ENCODE assay signal across 23 cellular contexts in the genomic region with DNA sequence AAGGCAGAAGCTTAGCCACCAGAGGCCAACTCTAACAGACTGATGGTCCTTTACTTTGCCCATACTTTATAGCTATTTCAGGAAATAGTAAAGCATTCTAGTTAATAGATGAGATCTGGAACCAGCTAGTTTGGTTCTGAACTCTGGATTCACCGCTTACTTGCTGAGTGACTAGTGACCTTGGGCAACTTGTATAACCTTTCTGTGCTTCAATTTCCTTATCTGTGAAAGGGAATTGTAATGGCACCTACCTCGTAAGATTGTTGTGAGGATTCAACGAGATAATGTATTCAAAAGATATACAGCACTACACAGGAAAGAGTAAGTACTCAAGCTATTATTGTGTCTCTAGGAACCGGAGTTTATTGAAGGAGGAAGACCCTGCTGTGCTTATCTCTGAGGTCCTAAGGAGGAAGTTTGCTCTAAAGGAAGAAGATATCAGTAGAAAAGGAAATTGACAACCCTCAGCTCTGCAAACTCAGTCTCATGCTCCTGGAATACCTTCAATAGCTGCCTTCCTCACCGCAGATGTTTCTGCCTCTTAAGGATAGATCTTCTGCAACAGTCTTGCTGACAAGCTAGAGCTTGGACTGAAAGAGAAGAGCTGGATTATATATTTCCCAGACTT. TPM values are rescaled to one million over a fixed set of nuclear protein-coding genes. Genes with fewer than 3 reads are reported as not detected.
DNase-seq lines count a peak whose midpoint lies in the region; ATAC-seq lines count a peak whose summit lies in the region.
"Had no signal": no experiment of that assay in that cellular context is flagged by ENCODE, and none has a peak within 500 bp of the region (broad histone marks: within the 10 kb centered on the region; RNA-seq: fewer than 3 reads in every experiment).

No MANE protein-coding gene starts in this region.

- H3K27ac Mint-ChIP-seq in activated naive CD4-positive, alpha-beta T cell treated with anti-CD3 and anti-CD28 coated beads, Interleukin-2, amount 10 ng/mL, durations not matched to agents 7 days and 5 days, result peak overlapping the region; percentile 4
- no peak overlapping the region for H3K27ac Mint-ChIP-seq in activated naive CD4-positive, alpha-beta T cell treated with anti-CD3 and anti-CD28 coated beads for 36 hours
- peak overlapping the region; percentile 50 for H3K27ac Mint-ChIP-seq in activated T-helper 17 cell treated with anti-CD3 and anti-CD28 coated beads, Interleukin-2, amount 50 U/mL, for 72 hours
- peak overlapping the region in 6 of 10 donors; percentile 20 to 60 (median 44) for H3K27ac Mint-ChIP-seq in naive thymus-derived CD8-positive, alpha-beta T cell
- H3K27ac Mint-ChIP-seq: mesothelial cell of epicardium, progenitor cell of endocrine pancreas had no signal

- POLR2A ChIA-PET in naive thymus-derived CD8-positive, alpha-beta T cell (lab: Charles Lee), result interaction anchor here (0.7 to 1.0 kb wide), 2 partner anchors 12 to 118 kb away, joined by 3 read pairs; partner anchors contain the start of gene MTFR1L

- H3K36me3 Mint-ChIP-seq in activated naive CD4-positive, alpha-beta T cell treated with anti-CD3 and anti-CD28 coated beads, Interleukin-2, amount 10 ng/mL, durations not matched to agents 7 days and 5 days, result peaks cover 58% of the 10 kb centered on the region
- H3K36me3 Mint-ChIP-seq in activated naive CD4-positive, alpha-beta T cell treated with anti-CD3 and anti-CD28 coated beads for 36 hours (ENCODE audit: low read depth), result peaks cover 37% of the 10 kb centered on the region
- peaks cover 92% of the 10 kb centered on the region for H3K36me3 Mint-ChIP-seq in activated T-helper 17 cell treated with anti-CD3 and anti-CD28 coated beads, Interleukin-2, amount 50 U/mL, for 72 hours (ENCODE audit: low read depth)
- H3K36me3 Mint-ChIP-seq in naive thymus-derived CD8-positive, alpha-beta T cell, result peaks cover 0 to 86% (median 38%) of the 10 kb centered on the region in 3 donors

- intact Hi-C loops in activated naive CD4-positive, alpha-beta T cell treated with anti-CD3 and anti-CD28 coated beads for 36 hours (cut with micrococcal nuclease), result no loop called here

- H3K4me3 Mint-ChIP-seq in activated naive CD4-positive, alpha-beta T cell treated with anti-CD3 and anti-CD28 coated beads, Interleukin-2, amount 10 ng/mL, durations not matched to agents 7 days and 5 days, result no peak overlapping the region
- H3K4me3 Mint-ChIP-seq in activated naive CD4-positive, alpha-beta T cell treated with anti-CD3 and anti-CD28 coated beads for 36 hours, result no peak overlapping the region
- no peak overlapping the region for H3K4me3 Mint-ChIP-seq in activated T-helper 17 cell treated with anti-CD3 and anti-CD28 coated beads, Interleukin-2, amount 50 U/mL, for 72 hours
- no peak overlapping the region for H3K4me3 Mint-ChIP-seq in naive thymus-derived CD8-positive, alpha-beta T cell
- H3K4me3 Mint-ChIP-seq: CD4-positive, alpha-beta memory T cell; mesothelial cell of epicardium; neural crest cell; stimulated activated naive B cell treated with anti-CD40 and anti-IgM and Interleukin-4, amounts not matched to agents 10 μg/mL and 1 μg/mL and 100 μg/mL, for 72 hours had no signal

- peaks cover 12% of the 10 kb centered on the region for H3K4me1 Mint-ChIP-seq in activated naive CD4-positive, alpha-beta T cell treated with anti-CD3 and anti-CD28 coated beads, Interleukin-2, amount 10 ng/mL, durations not matched to agents 7 days and 5 days
- peaks cover 13% of the 10 kb centered on the region for H3K4me1 Mint-ChIP-seq in activated naive CD4-positive, alpha-beta T cell treated with anti-CD3 and anti-CD28 coated beads for 36 hours (ENCODE audit: low read depth)
- H3K4me1 Mint-ChIP-seq in activated T-helper 17 cell treated with anti-CD3 and anti-CD28 coated beads, Interleukin-2, amount 50 U/mL, for 72 hours, result peaks cover 4% of the 10 kb centered on the region
- peaks cover 4 to 19% (median 9%) of the 10 kb centered on the region in 4 donors for H3K4me1 Mint-ChIP-seq in naive thymus-derived CD8-positive, alpha-beta T cell
- H3K4me1 Mint-ChIP-seq: mesothelial cell of epicardium, neural crest cell had no signal

- no peaks in the 10 kb centered on the region for H3K27me3 Mint-ChIP-seq in activated naive CD4-positive, alpha-beta T cell treated with anti-CD3 and anti-CD28 coated beads, Interleukin-2, amount 10 ng/mL, durations not matched to agents 7 days and 5 days
- H3K27me3 Mint-ChIP-seq in activated naive CD4-positive, alpha-beta T cell treated with anti-CD3 and anti-CD28 coated beads for 36 hours (ENCODE audit: low read depth), result no peaks in the 10 kb centered on the region
- H3K27me3 Mint-ChIP-seq in activated T-helper 17 cell treated with anti-CD3 and anti-CD28 coated beads, Interleukin-2, amount 50 U/mL, for 72 hours, result no peaks in the 10 kb centered on the region
- no peaks in the 10 kb centered on the region for H3K27me3 Mint-ChIP-seq in naive thymus-derived CD8-positive, alpha-beta T cell
- H3K27me3 Mint-ChIP-seq: CD4-positive, alpha-beta memory T cell; progenitor cell of endocrine pancreas; stimulated activated naive B cell treated with anti-CD40 and anti-IgM and Interleukin-4, amounts not matched to agents 10 μg/mL and 1 μg/mL and 100 μg/mL, for 72 hours had no signal

- H3K9me3 Mint-ChIP-seq in activated naive CD4-positive, alpha-beta T cell treated with anti-CD3 and anti-CD28 coated beads, Interleukin-2, amount 10 ng/mL, durations not matched to agents 7 days and 5 days, result no peaks in the 10 kb centered on the region
- H3K9me3 Mint-ChIP-seq in activated naive CD4-positive, alpha-beta T cell treated with anti-CD3 and anti-CD28 coated beads for 36 hours, result no peaks in the 10 kb centered on the region
- H3K9me3 Mint-ChIP-seq in activated T-helper 17 cell treated with anti-CD3 and anti-CD28 coated beads, Interleukin-2, amount 50 U/mL, for 72 hours, result no peaks in the 10 kb centered on the region
- no peaks in the 10 kb centered on the region for H3K9me3 Mint-ChIP-seq in naive thymus-derived CD8-positive, alpha-beta T cell
- H3K9me3 Mint-ChIP-seq: CD4-positive, alpha-beta memory T cell; mesothelial cell of epicardium; neural crest cell; stimulated activated naive B cell treated with anti-CD40 and anti-IgM and Interleukin-4, amounts not matched to agents 10 μg/mL and 1 μg/mL and 100 μg/mL, for 72 hours had no signal

- CTCF ChIA-PET in activated naive CD4-positive, alpha-beta T cell treated with anti-CD3 and anti-CD28 coated beads, Interleukin-2, amount 10 ng/mL, durations not matched to agents 7 days and 5 days (lab: Charles Lee), result interaction anchor here (1.0 to 1.3 kb wide), 2 partner anchors 11 to 165 kb away, joined by 3 to 4 read pairs; no protein-coding TSS in a partner anchor
- CTCF ChIA-PET in activated naive CD4-positive, alpha-beta T cell treated with anti-CD3 and anti-CD28 coated beads for 36 hours (lab: Charles Lee), result interaction anchor here (0.9 to 1.4 kb wide), 3 partner anchors 8 to 63 kb away, joined by 3 to 4 read pairs (median 4); no protein-coding TSS in a partner anchor

- no peak for ATAC-seq in activated T-helper 17 cell treated with anti-CD3 and anti-CD28 coated beads, Interleukin-2, amount 50 U/mL, for 72 hours (replicated peaks)
- ATAC-seq in naive thymus-derived CD8-positive, alpha-beta T cell, result no peak
- ATAC-seq in GM18519 (IDR thresholded peaks at IDR 0.05; ENCODE audit: low FRiP score, unreplicated experiment), result no peak
- ATAC-seq: left cardiac atrium; SK-N-SH treated with all-trans-retinoic acid at 6 μM for 48 hours; stimulated activated naive B cell treated with anti-CD40 and anti-IgM and Interleukin-4, amounts not matched to agents 10 μg/mL and 1 μg/mL and 100 μg/mL, for 72 hours had no signal

- no peak for DNase-seq in activated naive CD4-positive, alpha-beta T cell treated with anti-CD3 and anti-CD28 coated beads, Interleukin-2, amount 10 ng/mL, durations not matched to agents 7 days and 5 days
- no peak for DNase-seq in activated naive CD4-positive, alpha-beta T cell treated with anti-CD3 and anti-CD28 coated beads for 36 hours
- DNase-seq in Kasumi-1 (lab: John Stamatoyannopoulos, UW) (peak; percentile 88 to 91), inferior parietal cortex (ENCODE audit: extremely low spot score) (no peak), NCI-H510A (lab: John Stamatoyannopoulos, UW) (no peak)
- no peak for DNase-seq in naive thymus-derived CD8-positive, alpha-beta T cell
- DNase-seq: activated CD4-positive, alpha-beta T cell treated with anti-CD3 and anti-CD28 coated beads, Interleukin-2, amount 50 U/mL, for 1 hour; activated gamma-delta T cell treated with Interleukin-2 at 50 U/mL for 16 hours; CD4-positive, alpha-beta memory T cell; DMS53; effector memory CD4-positive, alpha-beta T cell; esophagus squamous epithelium; Karpas-422; left cardiac atrium; stimulated activated CD4-positive, alpha-beta T cell treated with anti-CD3 and anti-CD28 coated beads, Interleukin-1b, Interleukin-23, amount 100 ng/mL, for 48 hours; stimulated activated naive B cell treated with anti-CD40 and anti-IgM and Interleukin-4, amounts not matched to agents 10 μg/mL and 1 μg/mL and 100 μg/mL, for 72 hours; testis had no signal

RNA-seq across cellular contexts. Expression of gene MTFR1L, which starts 11.9 kb away (rescaled TPM):
- 10 to 100 TPM; 22.2 to 23.5 TPM for total RNA-seq in activated naive CD4-positive, alpha-beta T cell treated with anti-CD3 and anti-CD28 coated beads for 36 hours
- 10 to 100 TPM; 39.6 to 58.8 TPM for total RNA-seq in activated T-helper 17 cell treated with anti-CD3 and anti-CD28 coated beads, Interleukin-2, amount 50 U/mL, for 72 hours
- 10 to 100 TPM; 50.0 to 56.4 TPM for total RNA-seq in naive thymus-derived CD8-positive, alpha-beta T cell
- 10 to 100 TPM; 34.3 to 42.6 (median 40.9) TPM for polyA plus RNA-seq in naive thymus-derived CD8-positive, alpha-beta T cell

RNA-seq across cellular contexts. Expression of gene AUNIP, which starts 27.6 kb away (rescaled TPM):
- total RNA-seq in activated naive CD4-positive, alpha-beta T cell treated with anti-CD3 and anti-CD28 coated beads for 36 hours, result 1 to 10 TPM; 8.4 to 9.1 TPM
- 1 to 10 TPM; 3.7 to 7.2 TPM for total RNA-seq in activated T-helper 17 cell treated with anti-CD3 and anti-CD28 coated beads, Interleukin-2, amount 50 U/mL, for 72 hours
- not detected for total RNA-seq in naive thymus-derived CD8-positive, alpha-beta T cell
- polyA plus RNA-seq in naive thymus-derived CD8-positive, alpha-beta T cell, result not detected
- total RNA-seq: CD4-positive, alpha-beta memory T cell had no signal
- polyA plus RNA-seq: CD4-positive, alpha-beta memory T cell had no signal

RNA-seq across cellular contexts. Expression of gene SELENON, which starts 31.7 kb away (rescaled TPM):
- total RNA-seq in activated naive CD4-positive, alpha-beta T cell treated with anti-CD3 and anti-CD28 coated beads for 36 hours, result 10 to 100 TPM; 27.8 to 28.6 TPM
- total RNA-seq in activated T-helper 17 cell treated with anti-CD3 and anti-CD28 coated beads, Interleukin-2, amount 50 U/mL, for 72 hours, result 10 to 100 TPM; 10.2 to 13.2 TPM
- total RNA-seq in naive thymus-derived CD8-positive, alpha-beta T cell, result 10 to 100 TPM; 19.2 to 20.4 TPM
- 1 to 10 TPM; 2.6 to 7.0 (median 2.7) TPM for polyA plus RNA-seq in naive thymus-derived CD8-positive, alpha-beta T cell

RNA-seq across cellular contexts. Expression of gene PAQR7, which starts 43.8 kb away (rescaled TPM):
- 1 to 10 TPM; 2.8 to 3.1 TPM for total RNA-seq in activated naive CD4-positive, alpha-beta T cell treated with anti-CD3 and anti-CD28 coated beads for 36 hours
- total RNA-seq in activated T-helper 17 cell treated with anti-CD3 and anti-CD28 coated beads, Interleukin-2, amount 50 U/mL, for 72 hours, result 1 to 10 TPM; 5.7 to 7.2 TPM
- total RNA-seq in naive thymus-derived CD8-positive, alpha-beta T cell, result 1 to 10 TPM; 6.3 to 6.5 TPM
- under 1 TPM; 0.08 to 0.32 (median 0.30) TPM for polyA plus RNA-seq in naive thymus-derived CD8-positive, alpha-beta T cell

Comparison
In these comparisons a context has a peak if more than half of its experiments do, and no peak if none do; other contexts are left out.
1. DNase-seq: peak in Kasumi-1 (2 of 2); none in activated naive CD4-positive, alpha-beta T cell treated with anti-CD3 and anti-CD28 coated beads, Interleukin-2, amount 10 ng/mL, durations not matched to agents 7 days and 5 days (single experiment), activated naive CD4-positive, alpha-beta T cell treated with anti-CD3 and anti-CD28 coated beads for 36 hours (single experiment), naive thymus-derived CD8-positive, alpha-beta T cell (0 of 10), inferior parietal cortex (single experiment) and NCI-H510A (single experiment).
2. RNA of gene AUNIP, which starts 27.6 kb away (total RNA-seq): 8.4 to 9.1 TPM in activated naive CD4-positive, alpha-beta T cell treated with anti-CD3 and anti-CD28 coated beads for 36 hours and 3.7 to 7.2 TPM in activated T-helper 17 cell treated with anti-CD3 and anti-CD28 coated beads, Interleukin-2, amount 50 U/mL, for 72 hours; not detected in naive thymus-derived CD8-positive, alpha-beta T cell; every median in the first group is over 4 times any median in the second.